Comparison of ENCODE assay signal across 1 cellular context in the genomic region with DNA sequence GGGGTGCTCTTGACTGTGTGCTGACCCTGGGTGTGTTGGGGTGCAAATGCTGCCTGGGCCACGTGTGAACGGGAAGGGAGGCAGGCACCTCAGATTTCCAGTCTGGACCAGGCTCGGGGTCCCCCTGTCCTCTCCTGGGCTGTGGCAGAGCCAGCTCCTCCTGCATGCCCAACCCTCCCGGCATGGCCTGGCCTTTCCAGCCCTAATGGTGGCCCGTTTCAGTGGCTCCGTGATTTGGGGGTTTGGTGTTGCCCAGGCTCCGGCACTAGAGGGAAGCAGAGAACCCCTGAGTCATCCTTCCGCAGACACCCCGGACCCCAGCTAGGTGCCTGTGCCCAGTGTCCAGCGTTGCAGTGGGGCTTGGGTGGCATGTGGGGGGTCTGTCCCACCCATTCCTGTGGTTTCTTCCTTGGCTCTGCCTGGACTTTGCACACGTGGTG.
TF ChIP-seq lines count a peak whose summit lies in the region.

No MANE protein-coding gene starts in this region.

TF ChIP-seq in H1, 55 proteins besides CTCF, POLR2A, EP300 and RAD21 (continued from another document):
- TF ChIP-seq, protein P1, sequence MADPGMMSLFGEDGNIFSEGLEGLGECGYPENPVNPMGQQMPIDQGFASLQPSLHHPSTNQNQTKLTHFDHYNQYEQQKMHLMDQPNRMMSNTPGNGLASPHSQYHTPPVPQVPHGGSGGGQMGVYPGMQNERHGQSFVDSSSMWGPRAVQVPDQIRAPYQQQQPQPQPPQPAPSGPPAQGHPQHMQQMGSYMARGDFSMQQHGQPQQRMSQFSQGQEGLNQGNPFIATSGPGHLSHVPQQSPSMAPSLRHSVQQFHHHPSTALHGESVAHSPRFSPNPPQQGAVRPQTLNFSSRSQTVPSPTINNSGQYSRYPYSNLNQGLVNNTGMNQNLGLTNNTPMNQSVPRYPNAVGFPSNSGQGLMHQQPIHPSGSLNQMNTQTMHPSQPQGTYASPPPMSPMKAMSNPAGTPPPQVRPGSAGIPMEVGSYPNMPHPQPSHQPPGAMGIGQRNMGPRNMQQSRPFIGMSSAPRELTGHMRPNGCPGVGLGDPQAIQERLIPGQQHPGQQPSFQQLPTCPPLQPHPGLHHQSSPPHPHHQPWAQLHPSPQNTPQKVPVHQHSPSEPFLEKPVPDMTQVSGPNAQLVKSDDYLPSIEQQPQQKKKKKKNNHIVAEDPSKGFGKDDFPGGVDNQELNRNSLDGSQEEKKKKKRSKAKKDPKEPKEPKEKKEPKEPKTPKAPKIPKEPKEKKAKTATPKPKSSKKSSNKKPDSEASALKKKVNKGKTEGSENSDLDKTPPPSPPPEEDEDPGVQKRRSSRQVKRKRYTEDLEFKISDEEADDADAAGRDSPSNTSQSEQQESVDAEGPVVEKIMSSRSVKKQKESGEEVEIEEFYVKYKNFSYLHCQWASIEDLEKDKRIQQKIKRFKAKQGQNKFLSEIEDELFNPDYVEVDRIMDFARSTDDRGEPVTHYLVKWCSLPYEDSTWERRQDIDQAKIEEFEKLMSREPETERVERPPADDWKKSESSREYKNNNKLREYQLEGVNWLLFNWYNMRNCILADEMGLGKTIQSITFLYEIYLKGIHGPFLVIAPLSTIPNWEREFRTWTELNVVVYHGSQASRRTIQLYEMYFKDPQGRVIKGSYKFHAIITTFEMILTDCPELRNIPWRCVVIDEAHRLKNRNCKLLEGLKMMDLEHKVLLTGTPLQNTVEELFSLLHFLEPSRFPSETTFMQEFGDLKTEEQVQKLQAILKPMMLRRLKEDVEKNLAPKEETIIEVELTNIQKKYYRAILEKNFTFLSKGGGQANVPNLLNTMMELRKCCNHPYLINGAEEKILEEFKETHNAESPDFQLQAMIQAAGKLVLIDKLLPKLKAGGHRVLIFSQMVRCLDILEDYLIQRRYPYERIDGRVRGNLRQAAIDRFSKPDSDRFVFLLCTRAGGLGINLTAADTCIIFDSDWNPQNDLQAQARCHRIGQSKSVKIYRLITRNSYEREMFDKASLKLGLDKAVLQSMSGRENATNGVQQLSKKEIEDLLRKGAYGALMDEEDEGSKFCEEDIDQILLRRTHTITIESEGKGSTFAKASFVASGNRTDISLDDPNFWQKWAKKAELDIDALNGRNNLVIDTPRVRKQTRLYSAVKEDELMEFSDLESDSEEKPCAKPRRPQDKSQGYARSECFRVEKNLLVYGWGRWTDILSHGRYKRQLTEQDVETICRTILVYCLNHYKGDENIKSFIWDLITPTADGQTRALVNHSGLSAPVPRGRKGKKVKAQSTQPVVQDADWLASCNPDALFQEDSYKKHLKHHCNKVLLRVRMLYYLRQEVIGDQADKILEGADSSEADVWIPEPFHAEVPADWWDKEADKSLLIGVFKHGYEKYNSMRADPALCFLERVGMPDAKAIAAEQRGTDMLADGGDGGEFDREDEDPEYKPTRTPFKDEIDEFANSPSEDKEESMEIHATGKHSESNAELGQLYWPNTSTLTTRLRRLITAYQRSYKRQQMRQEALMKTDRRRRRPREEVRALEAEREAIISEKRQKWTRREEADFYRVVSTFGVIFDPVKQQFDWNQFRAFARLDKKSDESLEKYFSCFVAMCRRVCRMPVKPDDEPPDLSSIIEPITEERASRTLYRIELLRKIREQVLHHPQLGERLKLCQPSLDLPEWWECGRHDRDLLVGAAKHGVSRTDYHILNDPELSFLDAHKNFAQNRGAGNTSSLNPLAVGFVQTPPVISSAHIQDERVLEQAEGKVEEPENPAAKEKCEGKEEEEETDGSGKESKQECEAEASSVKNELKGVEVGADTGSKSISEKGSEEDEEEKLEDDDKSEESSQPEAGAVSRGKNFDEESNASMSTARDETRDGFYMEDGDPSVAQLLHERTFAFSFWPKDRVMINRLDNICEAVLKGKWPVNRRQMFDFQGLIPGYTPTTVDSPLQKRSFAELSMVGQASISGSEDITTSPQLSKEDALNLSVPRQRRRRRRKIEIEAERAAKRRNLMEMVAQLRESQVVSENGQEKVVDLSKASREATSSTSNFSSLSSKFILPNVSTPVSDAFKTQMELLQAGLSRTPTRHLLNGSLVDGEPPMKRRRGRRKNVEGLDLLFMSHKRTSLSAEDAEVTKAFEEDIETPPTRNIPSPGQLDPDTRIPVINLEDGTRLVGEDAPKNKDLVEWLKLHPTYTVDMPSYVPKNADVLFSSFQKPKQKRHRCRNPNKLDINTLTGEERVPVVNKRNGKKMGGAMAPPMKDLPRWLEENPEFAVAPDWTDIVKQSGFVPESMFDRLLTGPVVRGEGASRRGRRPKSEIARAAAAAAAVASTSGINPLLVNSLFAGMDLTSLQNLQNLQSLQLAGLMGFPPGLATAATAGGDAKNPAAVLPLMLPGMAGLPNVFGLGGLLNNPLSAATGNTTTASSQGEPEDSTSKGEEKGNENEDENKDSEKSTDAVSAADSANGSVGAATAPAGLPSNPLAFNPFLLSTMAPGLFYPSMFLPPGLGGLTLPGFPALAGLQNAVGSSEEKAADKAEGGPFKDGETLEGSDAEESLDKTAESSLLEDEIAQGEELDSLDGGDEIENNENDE (IDR thresholded peaks at IDR 0.05; ENCODE audit: insufficient replicate concordance, low read length), result no peak
- TF ChIP-seq EGR1 (IDR thresholded peaks at IDR 0.05; ENCODE audit: borderline replicate concordance, low read depth, low read length), result peak; percentile 36; the same call in 1 of the 2 replicates
